Comparison of ENCODE assay signal across 9 cellular contexts in the genomic region with DNA sequence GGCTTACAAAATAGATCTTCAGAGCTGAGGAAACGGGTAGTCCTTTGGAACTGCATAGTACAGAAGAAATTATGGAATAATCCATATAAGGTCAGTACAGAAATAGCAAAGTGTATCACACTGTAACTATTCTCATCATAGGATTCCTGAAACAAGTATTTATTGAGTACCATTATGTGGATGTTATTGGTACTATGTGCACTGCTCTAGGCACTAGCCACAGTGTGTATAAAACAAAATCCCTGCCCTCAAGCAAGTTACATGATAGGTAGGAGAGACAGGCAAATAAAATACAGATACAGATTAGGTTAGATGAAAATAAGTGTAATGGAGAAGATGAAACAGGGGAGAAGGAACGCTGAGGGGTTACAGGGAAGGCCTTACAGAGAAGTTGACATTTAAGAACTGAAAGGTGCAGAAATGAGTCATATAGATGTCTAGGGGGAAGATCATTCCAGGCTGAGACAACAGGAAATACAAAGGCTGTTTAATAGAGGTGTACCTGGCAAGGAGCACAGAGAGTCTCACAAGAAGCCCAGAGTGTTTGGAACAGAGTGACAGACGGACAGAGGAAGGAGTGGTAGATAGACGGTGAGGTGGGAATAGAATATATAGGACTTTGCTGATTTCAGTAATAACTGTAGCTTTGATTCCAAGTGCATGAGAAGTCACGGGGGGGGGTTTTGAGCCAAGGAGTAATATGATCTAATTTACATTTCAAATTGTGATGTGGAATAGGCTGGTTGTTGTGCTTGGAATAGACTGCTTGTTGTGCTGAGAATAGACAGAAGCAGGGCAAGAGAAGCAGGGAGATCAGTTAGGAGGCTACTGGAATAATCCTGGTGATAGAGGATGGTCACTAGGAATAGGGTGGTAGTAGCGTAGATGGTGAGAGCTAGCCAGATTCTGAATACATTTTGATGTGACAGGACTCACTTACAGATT. TPM values are rescaled to one million over a fixed set of nuclear protein-coding genes. Genes with fewer than 3 reads are reported as not detected.
A peak's percentile ranks its signal among the peaks of the same experiment; 100 is the strongest.
DNase-seq lines count a peak whose midpoint lies in the region; ATAC-seq, FAIRE-seq and TF ChIP-seq lines count a peak whose summit lies in the region.
"Had no signal": no experiment of that assay in that cellular context is flagged by ENCODE, and none has a peak within 500 bp of the region (broad histone marks: within the 10 kb centered on the region; RNA-seq: fewer than 3 reads in every experiment).

No MANE protein-coding gene starts in this region.

- peaks cover 15% of the 10 kb centered on the region; the same call in 1 of the 2 replicates for H3F3A ChIP-seq in PC-9 (ENCODE audit: insufficient read depth, low read depth)

- in situ Hi-C loops in HepG2 (cut with HindIII; ENCODE audit: extremely low pct_ligation_motif_present, low pct_unique_long_range_greater_than_20kb): no loop called here

- peak; percentile 85 for ATAC-seq in GM21576 (IDR thresholded peaks at IDR 0.05; ENCODE audit: unreplicated experiment)
- ATAC-seq in foreskin keratinocyte: peak; percentile 88
- ATAC-seq in HG03520 (IDR thresholded peaks at IDR 0.05; ENCODE audit: unreplicated experiment): no peak
- no peak for ATAC-seq in HepG2
- ATAC-seq: WTC11 had no signal

- TF ChIP-seq RAD21 in HepG2 (CRISPR knock-in tag; IDR thresholded peaks at IDR 0.05): no peak

- no peaks in the 10 kb centered on the region for H4K20me1 ChIP-seq in PC-9 (ENCODE audit: insufficient read depth)
- no peaks in the 10 kb centered on the region for H4K20me1 ChIP-seq in HepG2 (ENCODE audit: insufficient read depth, low read length)

- BruUV-seq in PC-9 (replicated peaks; lab: Mats Ljungman, UMichigan) (TSS peak; percentile 80), HepG2 (replicated peaks; lab: Mats Ljungman, UMichigan) (no TSS peak)

- intact Hi-C loops in PC-9 (cut with micrococcal nuclease; ENCODE audit: unreplicated experiment) (loop anchor here (5.0 to 10.0 kb wide), 2 partner anchors 65 to 128 kb away; no protein-coding TSS in a partner anchor), HepG2 (cut with micrococcal nuclease; ENCODE audit: unreplicated experiment) (no loop called here)

- CTCF ChIA-PET in PC-9 (lab: Charles Lee): no interaction called here
- CTCF ChIA-PET in HepG2 (lab: Yijun Ruan, JAX; ENCODE audit: low intra/inter-chr PET ratio, low total read pairs): no interaction called here

- no peak overlapping the region for H3K9ac ChIP-seq in HepG2 (ENCODE audit: insufficient read depth, low read depth, low read length)

- H3K9me3 ChIP-seq in PC-9 (ENCODE audit: insufficient read depth, low read depth) (no peaks in the 10 kb centered on the region), HepG2 (ENCODE audit: low read length) (no peaks in the 10 kb centered on the region)

- H3K9me2 ChIP-seq in PC-9 (ENCODE audit: insufficient read depth): no peaks in the 10 kb centered on the region

- peaks cover 16% of the 10 kb centered on the region for H3K36me3 ChIP-seq in PC-9 (ENCODE audit: low read depth)
- H3K36me3 ChIP-seq in HepG2 (replicated peaks in 1 of 2; ENCODE audit: control insufficient read depth in 1 of 2, insufficient read depth in 2 of 2, low read length in 2 of 2): peaks cover 4 to 29% of the 10 kb centered on the region in 2 experiments

- DNase-seq in Ammon's horn (ENCODE audit: low spot score) (peak; percentile 69), PC-9 (peak in 1 of 2 experiments; percentile 63), foreskin keratinocyte (peak; percentile 56 to 75), HepG2 (ENCODE audit: low spot score) (no peak), NCI-H510A treated with DMSO at 0.1 percent for 48 hours (lab: John Stamatoyannopoulos, UW) (no peak), NCI-H2227 treated with DMSO at 0.1 percent for 48 hours (lab: John Stamatoyannopoulos, UW) (no peak)

- POLR2A ChIA-PET in PC-9 (lab: Charles Lee; ENCODE audit: unreplicated experiment): interaction anchor here (0.5 kb wide), 1 partner anchor 282 kb away, joined by 5 read pairs; a partner anchor contains a TSS
- POLR2A ChIA-PET in HepG2 (lab: Yijun Ruan, JAX): no interaction called here

- WGBS in HepG2 (ENCODE audit: low lambda C conversion rate): 96% methylated on average over 6 of the region's 6 CpGs

- no peak for TF ChIP-seq CTCF in PC-9 (conservative IDR thresholded peaks at IDR 0.05)
- no peak for TF ChIP-seq CTCF in foreskin keratinocyte (conservative IDR thresholded peaks at IDR 0.05)
- no peak for TF ChIP-seq CTCF in HepG2 (CRISPR knock-in tag; IDR thresholded peaks at IDR 0.05)

- no peaks in the 10 kb centered on the region for H3K27me3 ChIP-seq in PC-9 (ENCODE audit: insufficient read depth, low read depth)
- H3K27me3 ChIP-seq in foreskin keratinocyte: no peaks in the 10 kb centered on the region
- no peaks in the 10 kb centered on the region for H3K27me3 ChIP-seq in HepG2 (ENCODE audit: control insufficient read depth in 1 of 2, insufficient read depth in 2 of 2, low read length in 2 of 2)

- H3K4me3 ChIP-seq in PC-9 (no peak overlapping the region), HepG2 (replicated peaks in 1 of 3; ENCODE audit: insufficient read depth in 1 of 3, low read depth in 2 of 3, low read length in 3 of 3) (no peak overlapping the region)

- H3K79me2 ChIP-seq in PC-9 (ENCODE audit: low read depth) (no peaks in the 10 kb centered on the region), HepG2 (ENCODE audit: insufficient read depth, low read length) (no peaks in the 10 kb centered on the region)

- TF ChIP-seq POLR2A in HepG2 (IDR thresholded peaks at IDR 0.05; ENCODE audit: insufficient read depth in 1 of 2, low read depth in 2 of 2, low read length in 2 of 2): no peak

- peak overlapping the region; percentile 15; the same call in 1 of the 2 replicates for H3K27ac ChIP-seq in PC-9
- peak overlapping the region; percentile 62 for H3K27ac ChIP-seq in foreskin keratinocyte
- H3K27ac ChIP-seq in HepG2 (ENCODE audit: extremely low read length, insufficient read depth, low read length): no peak overlapping the region

- H2AFZ ChIP-seq in PC-9 (no peak overlapping the region), HepG2 (ENCODE audit: low read length) (no peak overlapping the region)

- peaks cover 26% of the 10 kb centered on the region for H3K4me1 ChIP-seq in PC-9 (replicated peaks; ENCODE audit: insufficient read depth)
- H3K4me1 ChIP-seq in foreskin keratinocyte: peaks cover 36% of the 10 kb centered on the region
- H3K4me1 ChIP-seq in HepG2 (ENCODE audit: insufficient read depth, low read length): peaks cover 6% of the 10 kb centered on the region; the same call in 1 of the 2 replicates

- H3K4me2 ChIP-seq in PC-9 (no peak overlapping the region), HepG2 (ENCODE audit: low read depth, low read length) (no peak overlapping the region)

- no peak for FAIRE-seq in HepG2 (lab: Jason Lieb, UNC)

- TF ChIP-seq EP300 in HepG2 (IDR thresholded peaks at IDR 0.05; ENCODE audit: low read depth in 2 of 2, low read length in 2 of 2) (no peak), HepG2 (CRISPR knock-in tag; IDR thresholded peaks at IDR 0.05; ENCODE audit: borderline replicate concordance) (no peak)

RNA-seq across cellular contexts. Expression of a gene that starts 13.7 kb away (rescaled TPM):
- total RNA-seq in PC-9 (2021) (33.7 and 36.8 TPM in 2 replicates), foreskin keratinocyte (27.8 and 29.4 TPM in 2 replicates), HepG2 (2016; rRNA removed; fragmentation: Illumina TruSeq; extraction: Trizol) (22.4 and 34.8 TPM in 2 replicates)
- polyA plus RNA-seq in foreskin keratinocyte (19.6 and 24.8 TPM in 2 replicates), HepG2 (2011; rRNA removed) (6.8 and 9.3 TPM in 2 replicates)
- total RNA-seq in HepG2 (2016; cell fraction: cytosol; rRNA removed; fragmentation: Illumina TruSeq; extraction: Trizol; ENCODE audit: low read depth): 16.5 and 19.0 TPM in 2 replicates
- total RNA-seq in HepG2 (2016; cell fraction: insoluble cytoplasmic fraction; rRNA removed; fragmentation: Illumina TruSeq; extraction: Trizol): 22.0 and 33.1 TPM in 2 replicates
- total RNA-seq in HepG2 (2016; cell fraction: membrane; rRNA removed; fragmentation: Illumina TruSeq; extraction: Trizol): 47.5 and 47.9 TPM in 2 replicates
- total RNA-seq in HepG2 (2016; cell fraction: nucleus; rRNA removed; fragmentation: Illumina TruSeq; extraction: Trizol): 10.6 and 10.7 TPM in 2 replicates
- 4.2 and 7.1 TPM in 2 replicates for polyA plus RNA-seq in HepG2 (2011; cell fraction: cytosol; rRNA removed)
- polyA plus RNA-seq in HepG2 (2011; cell fraction: nucleus; rRNA removed): 1.7 and 2.8 TPM in 2 replicates
- polyA plus RNA-seq in HepG2 (2012): 10.1 and 16.8 TPM in 2 replicates
- 38.7 and 47.4 TPM in 2 replicates for polyA plus RNA-seq in HepG2 (2016; cell fraction: cytosol; fragmentation: Illumina TruSeq; extraction: Trizol; ENCODE audit: low read depth)
- 24.7 and 25.7 TPM in 2 replicates for polyA plus RNA-seq in HepG2 (2016; cell fraction: insoluble cytoplasmic fraction; fragmentation: Illumina TruSeq; extraction: Trizol; ENCODE audit: low read depth)
- 33.5 and 35.6 TPM in 2 replicates for polyA plus RNA-seq in HepG2 (2016; cell fraction: membrane; fragmentation: Illumina TruSeq; extraction: Trizol; ENCODE audit: low read depth)
- polyA plus RNA-seq in HepG2 (2016; cell fraction: nucleus; fragmentation: Illumina TruSeq; extraction: Trizol; ENCODE audit: insufficient read depth, low read depth): 10.8 and 13.8 TPM in 2 replicates
- polyA minus RNA-seq in HepG2 (2011; rRNA and poly(A)+ RNA removed; ENCODE audit: low replicate concordance): 2.3 and 3.6 TPM in 2 replicates
- polyA minus RNA-seq in HepG2 (2011; cell fraction: cytosol; rRNA and poly(A)+ RNA removed): 5.2 and 5.4 TPM in 2 replicates
- polyA minus RNA-seq in HepG2 (2011; cell fraction: nucleus; rRNA and poly(A)+ RNA removed): 10.7 and 12.4 TPM in 2 replicates

RNA-seq across cellular contexts. Expression of a gene that starts 41.2 kb away (rescaled TPM):
- total RNA-seq in PC-9 (2021): not detected in 2 replicates
- total RNA-seq in foreskin keratinocyte: not detected in 2 replicates
- not detected in 2 replicates for polyA plus RNA-seq in foreskin keratinocyte
- total RNA-seq in HepG2 (2016; rRNA removed; fragmentation: Illumina TruSeq; extraction: Trizol): 0.81 and 1.4 TPM in 2 replicates
- 0.09 and 0.10 TPM in 2 replicates for total RNA-seq in HepG2 (2016; cell fraction: cytosol; rRNA removed; fragmentation: Illumina TruSeq; extraction: Trizol; ENCODE audit: low read depth)
- total RNA-seq in HepG2 (2016; cell fraction: insoluble cytoplasmic fraction; rRNA removed; fragmentation: Illumina TruSeq; extraction: Trizol): 0.65 and 1.3 TPM in 2 replicates
- total RNA-seq in HepG2 (2016; cell fraction: membrane; rRNA removed; fragmentation: Illumina TruSeq; extraction: Trizol): 0.34 TPM in 2 replicates
- total RNA-seq in HepG2 (2016; cell fraction: nucleus; rRNA removed; fragmentation: Illumina TruSeq; extraction: Trizol): 1.4 and 1.7 TPM in 2 replicates
- 0.82 and 1.2 TPM in 2 replicates for polyA plus RNA-seq in HepG2 (2011; rRNA removed)
- polyA plus RNA-seq in HepG2 (2011; cell fraction: cytosol; rRNA removed): 0.48 and 0.72 TPM in 2 replicates
- polyA plus RNA-seq in HepG2 (2011; cell fraction: nucleus; rRNA removed): 0.32 and 0.35 TPM in 2 replicates
- polyA plus RNA-seq in HepG2 (2012): 0.11 and 0.16 TPM in 2 replicates
- 0.08 and 0.14 TPM in 2 replicates for polyA plus RNA-seq in HepG2 (2016; cell fraction: cytosol; fragmentation: Illumina TruSeq; extraction: Trizol; ENCODE audit: low read depth)
- 0.72 and 0.82 TPM in 2 replicates for polyA plus RNA-seq in HepG2 (2016; cell fraction: insoluble cytoplasmic fraction; fragmentation: Illumina TruSeq; extraction: Trizol; ENCODE audit: low read depth)
- 0.19 and 0.28 TPM in 2 replicates for polyA plus RNA-seq in HepG2 (2016; cell fraction: membrane; fragmentation: Illumina TruSeq; extraction: Trizol; ENCODE audit: low read depth)
- 1.2 and 3.0 TPM in 2 replicates for polyA plus RNA-seq in HepG2 (2016; cell fraction: nucleus; fragmentation: Illumina TruSeq; extraction: Trizol; ENCODE audit: insufficient read depth, low read depth)
- 0.04 TPM in 1 of 2 replicates, not detected in the other for polyA minus RNA-seq in HepG2 (2011; rRNA and poly(A)+ RNA removed; ENCODE audit: low replicate concordance)
- polyA minus RNA-seq in HepG2 (2011; cell fraction: cytosol; rRNA and poly(A)+ RNA removed): 0.69 TPM in 1 of 2 replicates, not detected in the other
- 0.26 TPM in 1 of 2 replicates, not detected in the other for polyA minus RNA-seq in HepG2 (2011; cell fraction: nucleus; rRNA and poly(A)+ RNA removed)

Comparison
In these comparisons a context has a peak if more than half of its experiments do, and no peak if none do; other contexts are left out.
1. DNase-seq: peak in Ammon's horn (single experiment) and foreskin keratinocyte (2 of 2); none in HepG2 (single experiment), NCI-H510A treated with DMSO at 0.1 percent for 48 hours (single experiment) and NCI-H2227 treated with DMSO at 0.1 percent for 48 hours (single experiment).
2. ATAC-seq: peak in GM21576 (single experiment) and foreskin keratinocyte (single experiment); none in HG03520 (single experiment) and HepG2 (single experiment).